In the genomic region with DNA sequence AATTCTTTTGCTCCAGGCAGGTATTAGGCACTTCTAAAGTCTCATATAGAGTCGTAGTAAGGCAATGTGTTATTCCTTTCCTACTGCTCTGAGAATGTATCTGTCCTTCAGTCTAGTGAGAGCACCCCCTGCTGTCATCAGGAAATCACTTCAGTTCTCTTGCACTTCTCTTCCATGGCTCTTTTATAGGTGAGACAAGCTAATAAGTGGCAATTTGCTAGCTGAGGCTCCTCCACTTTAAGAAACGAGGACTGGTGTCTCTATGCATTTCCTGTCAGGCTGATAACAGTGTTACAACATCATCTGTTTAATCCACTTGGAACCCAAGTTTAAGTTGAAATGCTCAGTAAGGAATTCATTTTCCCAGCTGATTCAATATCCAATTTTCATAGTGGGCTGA, we compare ENCODE assay signal across 8 cellular contexts.
DNase-seq lines count a peak whose midpoint lies in the region; ATAC-seq and TF ChIP-seq lines count a peak whose summit lies in the region.

No MANE protein-coding gene starts in this region.

- no peaks in the 10 kb centered on the region for H3K4me1 ChIP-seq in RWPE2 (ENCODE audit: insufficient read depth, poor library complexity, severe bottlenecking)

- no peaks in the 10 kb centered on the region for H3K36me3 ChIP-seq in RWPE2 (ENCODE audit: low read depth)

- in situ Hi-C loops in Caki2 (cut with HindIII; ENCODE audit: low pct_unique_long_range_greater_than_20kb, low sequenced_read_pairs): no loop called here

- TF ChIP-seq CTCF in RWPE2 (IDR thresholded peaks at IDR 0.05; ENCODE audit: poor library complexity, severe bottlenecking) (peak; percentile 22), foreskin fibroblast (IDR thresholded peaks at IDR 0.05; ENCODE audit: low read depth, low read length) (peak; percentile 50)

- H3K4me3 ChIP-seq in RWPE2 (ENCODE audit: severe bottlenecking) (no peak overlapping the region), foreskin fibroblast (ENCODE audit: low read depth in 1 of 2, low read length in 2 of 2) (no peak overlapping the region)

- DNase-seq in Caki2 (ENCODE audit: low read depth): peak; percentile 42
- no peak for DNase-seq in RWPE2 (ENCODE audit: low spot score)
- DNase-seq in foreskin fibroblast: peak; percentile 35 to 69
- peak; percentile 18 for DNase-seq in stromal cell of bone marrow (ENCODE audit: low read depth)
- no peak for DNase-seq in stimulated activated CD4-positive, alpha-beta T cell treated with anti-CD3 and anti-CD28 coated beads, Interleukin-4, amount 100 ng/mL, for 1 hour
- DNase-seq in UCSD-AML1 (lab: John Stamatoyannopoulos, UW; ENCODE audit: unreplicated experiment): no peak

- no peaks in the 10 kb centered on the region for H3K27me3 ChIP-seq in RWPE2 (ENCODE audit: insufficient read depth, poor library complexity, severe bottlenecking)

- no peaks in the 10 kb centered on the region for H3K9me3 ChIP-seq in RWPE2 (ENCODE audit: severe bottlenecking)

- H3K27ac ChIP-seq in RWPE2 (ENCODE audit: poor library complexity, severe bottlenecking): no peak overlapping the region

- ATAC-seq in GM19324 (IDR thresholded peaks at IDR 0.05; ENCODE audit: low FRiP score, unreplicated experiment) (peak; percentile 58), HG03460 (IDR thresholded peaks at IDR 0.05; ENCODE audit: unreplicated experiment) (peak; percentile 68), RWPE2 (ENCODE audit: low read depth) (peak; percentile 45; the same call in 1 of the 3 replicates)

Comparison
In these comparisons a context has a peak if more than half of its experiments do, and no peak if none do; other contexts are left out.
1. DNase-seq: peak in Caki2 (single experiment), foreskin fibroblast (2 of 2) and stromal cell of bone marrow (single experiment); none in RWPE2 (single experiment), stimulated activated CD4-positive, alpha-beta T cell treated with anti-CD3 and anti-CD28 coated beads, Interleukin-4, amount 100 ng/mL, for 1 hour (single experiment) and UCSD-AML1 (single experiment).
2. Peak in every context shown above with its lines, with median percentiles within 50 percentile points of each other: ATAC-seq.